20 cellular contexts compared by ENCODE assay signal in the genomic region with DNA sequence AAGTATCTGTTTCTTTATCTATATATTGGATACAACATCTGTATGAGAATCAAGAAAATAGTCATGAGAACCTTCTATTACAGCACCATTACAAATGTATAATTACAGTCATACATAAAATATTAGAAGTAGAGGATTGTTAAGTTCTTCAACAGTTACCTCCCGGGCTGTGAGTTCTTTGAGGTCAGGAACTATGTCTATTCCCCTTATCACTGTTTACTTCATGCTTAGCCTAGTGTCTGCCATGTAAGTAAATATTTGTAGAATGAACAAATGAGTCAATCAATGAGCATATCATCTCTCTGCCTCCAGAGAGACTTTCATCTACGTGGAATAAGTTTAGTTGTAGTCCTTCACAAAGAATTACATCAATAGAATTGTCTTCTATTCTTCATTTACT. TPM values are rescaled to one million over a fixed set of nuclear protein-coding genes. Genes with fewer than 3 reads are reported as not detected.
DNase-seq lines count a peak whose midpoint lies in the region; ATAC-seq, FAIRE-seq and TF ChIP-seq lines count a peak whose summit lies in the region.
"Had no signal": no experiment of that assay in that cellular context is flagged by ENCODE, and none has a peak within 500 bp of the region (broad histone marks: within the 10 kb centered on the region; RNA-seq: fewer than 3 reads in every experiment).

No MANE protein-coding gene starts in this region.

- no peak overlapping the region for H3K14ac ChIP-seq in trophoblast cell (ENCODE audit: low read length)

- no peak overlapping the region for H2BK120ac ChIP-seq in trophoblast cell (ENCODE audit: insufficient read depth, low read length, poor library complexity)

- ATAC-seq in HepG2 (no peak), GM18517 (IDR thresholded peaks at IDR 0.05; ENCODE audit: unreplicated experiment) (no peak)
- ATAC-seq: GM12878 had no signal

- H4K12ac ChIP-seq in trophoblast cell (ENCODE audit: low read depth, low read length) = no peak overlapping the region

- no peaks in the 10 kb centered on the region for H4K20me1 ChIP-seq in HepG2 (ENCODE audit: insufficient read depth, low read length)

- no peak overlapping the region for H3K18ac ChIP-seq in trophoblast cell (ENCODE audit: low read length)

- no peak for FAIRE-seq in bronchial epithelial cell (lab: Jason Lieb, UNC)
- no peak for FAIRE-seq in HepG2 (lab: Jason Lieb, UNC)
- FAIRE-seq: GM12878, H54 had no signal

- H3K4me1 ChIP-seq in HepG2 (ENCODE audit: insufficient read depth, low read length) = no peaks in the 10 kb centered on the region
- H3K4me1 ChIP-seq in trophoblast cell (ENCODE audit: control insufficient read depth in 1 of 2, insufficient read depth in 2 of 2, low read length in 2 of 2) = no peaks in the 10 kb centered on the region
- H3K4me1 ChIP-seq: HAP-1 had no signal

- H3K27ac ChIP-seq in HepG2 (ENCODE audit: extremely low read length, insufficient read depth, low read length) = no peak overlapping the region
- no peak overlapping the region for H3K27ac ChIP-seq in trophoblast cell (ENCODE audit: low read depth, low read length)

- H3K23ac ChIP-seq in trophoblast cell (ENCODE audit: low read length) = no peak overlapping the region

- no peak overlapping the region for H4K91ac ChIP-seq in trophoblast cell (ENCODE audit: low read depth, low read length)

- H2AFZ ChIP-seq in HepG2 (ENCODE audit: low read length) (no peak overlapping the region), trophoblast cell (ENCODE audit: insufficient read depth, low read length, poor library complexity) (no peak overlapping the region)

- POLR2A ChIA-PET in HepG2 (lab: Yijun Ruan, JAX) = no interaction called here

- no peaks in the 10 kb centered on the region for H3K79me2 ChIP-seq in HepG2 (ENCODE audit: insufficient read depth, low read length)
- H3K79me2 ChIP-seq in trophoblast cell (ENCODE audit: control insufficient read depth, insufficient read depth, low read length, poor library complexity) = no peaks in the 10 kb centered on the region

- H3K79me1 ChIP-seq in trophoblast cell (ENCODE audit: low read length) = no peaks in the 10 kb centered on the region

- CTCF ChIA-PET in HepG2 (lab: Yijun Ruan, JAX; ENCODE audit: low intra/inter-chr PET ratio, low total read pairs) = no interaction called here

- 4% methylated on average over 2 of the region's 2 CpGs for WGBS in HepG2 (ENCODE audit: low lambda C conversion rate)
- no CpG with 5 or more reads among the region's 2 CpGs for WGBS in trophoblast cell (ENCODE audit: extremely low coverage, insufficient coverage, insufficient read length)

- H3K36me3 ChIP-seq in bronchial epithelial cell (ENCODE audit: control insufficient read depth, insufficient read depth, low read length) (no peaks in the 10 kb centered on the region), HepG2 (replicated peaks in 1 of 2; ENCODE audit: control insufficient read depth in 1 of 2, insufficient read depth in 2 of 2, low read length in 2 of 2) (no peaks in the 10 kb centered on the region), trophoblast cell (ENCODE audit: control insufficient read depth in 1 of 2, insufficient read depth in 2 of 2, low read length in 2 of 2) (no peaks in the 10 kb centered on the region)
- H3K36me3 ChIP-seq: HAP-1 had no signal

- H2BK12ac ChIP-seq in trophoblast cell (ENCODE audit: low read length) = no peak overlapping the region

- TF ChIP-seq POLR2A in HepG2 (IDR thresholded peaks at IDR 0.05; ENCODE audit: insufficient read depth in 1 of 2, low read depth in 2 of 2, low read length in 2 of 2) = no peak

- intact Hi-C loops in HepG2 (cut with micrococcal nuclease; ENCODE audit: unreplicated experiment) = no loop called here

- DNase-seq in HuH-7.5 (ENCODE audit: low spot score) (peak; percentile 22), bronchial epithelial cell (ENCODE audit: low read depth) (peak; percentile 26), HepG2 (ENCODE audit: low spot score) (no peak), trophoblast cell (peak; percentile 56 to 70), HPDE6-E6E7 (ENCODE audit: extremely low spot score) (no peak), NCI-H2029 treated with DMSO at 0.1 percent for 48 hours (lab: John Stamatoyannopoulos, UW) (no peak), NCI-H2171 (lab: John Stamatoyannopoulos, UW) (no peak)
- DNase-seq: C1 segment of cervical spinal cord; Calu3; CD4-positive, alpha-beta memory T cell; COR-L47; DMS79; EL; GDM1; GOT3; HFFc6 had no signal

- TF ChIP-seq CTCF in bronchial epithelial cell (IDR thresholded peaks at IDR 0.05; ENCODE audit: insufficient read depth, low read length, severe bottlenecking) (no peak), HepG2 (CRISPR knock-in tag; IDR thresholded peaks at IDR 0.05) (no peak)

- H3K4ac ChIP-seq in trophoblast cell (ENCODE audit: low read depth, low read length) = no peak overlapping the region

- H2BK5ac ChIP-seq in trophoblast cell (ENCODE audit: low read depth, low read length, poor library complexity) = no peak overlapping the region

- no peak for TF ChIP-seq EP300 in HepG2 (IDR thresholded peaks at IDR 0.05; ENCODE audit: low read depth in 2 of 2, low read length in 2 of 2)
- TF ChIP-seq EP300 in HepG2 (CRISPR knock-in tag; IDR thresholded peaks at IDR 0.05; ENCODE audit: borderline replicate concordance) = no peak

- no TSS peak for BruUV-seq in HepG2 (replicated peaks; lab: Mats Ljungman, UMichigan)

- H3K27me3 ChIP-seq in bronchial epithelial cell (ENCODE audit: control insufficient read depth, insufficient read depth, low read length) (no peaks in the 10 kb centered on the region), HepG2 (ENCODE audit: control insufficient read depth in 1 of 2, insufficient read depth in 2 of 2, low read length in 2 of 2) (no peaks in the 10 kb centered on the region), trophoblast cell (ENCODE audit: insufficient read depth, low read length) (no peaks in the 10 kb centered on the region)

- TF ChIP-seq RAD21 in HepG2 (CRISPR knock-in tag; IDR thresholded peaks at IDR 0.05) = no peak

- H2AK5ac ChIP-seq in trophoblast cell (ENCODE audit: low read length) = no peak overlapping the region

- H3K4me3 ChIP-seq in bronchial epithelial cell (ENCODE audit: low read depth, low read length) (no peak overlapping the region), HepG2 (replicated peaks in 1 of 3; ENCODE audit: insufficient read depth in 1 of 3, low read depth in 2 of 3, low read length in 3 of 3) (no peak overlapping the region), trophoblast cell (ENCODE audit: low read depth, low read length) (no peak overlapping the region)
- H3K4me3 ChIP-seq: GM12878, HAP-1 had no signal

- H4K8ac ChIP-seq in trophoblast cell (ENCODE audit: low read depth, low read length) = no peak overlapping the region

- H3K4me2 ChIP-seq in HepG2 (ENCODE audit: low read depth, low read length) (no peak overlapping the region), trophoblast cell (ENCODE audit: low read length) (no peak overlapping the region)

- no peaks in the 10 kb centered on the region for H3K9me3 ChIP-seq in HepG2 (ENCODE audit: low read length)
- peaks cover 1% of the 10 kb centered on the region for H3K9me3 ChIP-seq in trophoblast cell (ENCODE audit: insufficient read depth, low read depth, low read length)
- H3K9me3 ChIP-seq: HAP-1 had no signal

- H3K9ac ChIP-seq in HepG2 (ENCODE audit: insufficient read depth, low read depth, low read length) (no peak overlapping the region), trophoblast cell (ENCODE audit: low read length) (no peak overlapping the region)

- in situ Hi-C loops in HepG2 (cut with HindIII; ENCODE audit: extremely low pct_ligation_motif_present, low pct_unique_long_range_greater_than_20kb) = no loop called here

RNA-seq across cellular contexts. Expression of gene PUS7L, which starts 47.2 kb away (rescaled TPM):
- 9.7 and 12.6 TPM in 2 replicates for total RNA-seq in bronchial epithelial cell
- total RNA-seq in HepG2 (2016; rRNA removed; fragmentation: Illumina TruSeq; extraction: Trizol) = 37.6 and 92.7 TPM in 2 replicates
- 2.4 and 3.7 TPM in 2 replicates for total RNA-seq in HepG2 (2016; cell fraction: cytosol; rRNA removed; fragmentation: Illumina TruSeq; extraction: Trizol; ENCODE audit: low read depth)
- total RNA-seq in HepG2 (2016; cell fraction: insoluble cytoplasmic fraction; rRNA removed; fragmentation: Illumina TruSeq; extraction: Trizol) = 36.1 and 88.7 TPM in 2 replicates
- total RNA-seq in HepG2 (2016; cell fraction: membrane; rRNA removed; fragmentation: Illumina TruSeq; extraction: Trizol) = 7.3 and 12.5 TPM in 2 replicates
- total RNA-seq in HepG2 (2016; cell fraction: nucleus; rRNA removed; fragmentation: Illumina TruSeq; extraction: Trizol) = 42.5 and 43.7 TPM in 2 replicates
- polyA plus RNA-seq in HepG2 (2011; rRNA removed) = 5.9 and 6.5 TPM in 2 replicates
- 1.8 and 3.3 TPM in 2 replicates for polyA plus RNA-seq in HepG2 (2011; cell fraction: cytosol; rRNA removed)
- polyA plus RNA-seq in HepG2 (2011; cell fraction: nucleus; rRNA removed) = 4.8 and 5.9 TPM in 2 replicates
- 4.2 and 7.6 TPM in 2 replicates for polyA plus RNA-seq in HepG2 (2012)
- polyA plus RNA-seq in HepG2 (2016; cell fraction: cytosol; fragmentation: Illumina TruSeq; extraction: Trizol; ENCODE audit: low read depth) = 0.45 and 0.97 TPM in 2 replicates
- polyA plus RNA-seq in HepG2 (2016; cell fraction: insoluble cytoplasmic fraction; fragmentation: Illumina TruSeq; extraction: Trizol; ENCODE audit: low read depth) = 16.9 and 17.6 TPM in 2 replicates
- polyA plus RNA-seq in HepG2 (2016; cell fraction: membrane; fragmentation: Illumina TruSeq; extraction: Trizol; ENCODE audit: low read depth) = 1.9 and 2.3 TPM in 2 replicates
- 13.4 and 13.5 TPM in 2 replicates for polyA plus RNA-seq in HepG2 (2016; cell fraction: nucleus; fragmentation: Illumina TruSeq; extraction: Trizol; ENCODE audit: insufficient read depth, low read depth)
- 11.6 and 18.1 TPM in 2 replicates for polyA minus RNA-seq in HepG2 (2011; rRNA and poly(A)+ RNA removed; ENCODE audit: low replicate concordance)
- polyA minus RNA-seq in HepG2 (2011; cell fraction: cytosol; rRNA and poly(A)+ RNA removed) = 9.5 and 12.3 TPM in 2 replicates
- 34.6 and 35.0 TPM in 2 replicates for polyA minus RNA-seq in HepG2 (2011; cell fraction: nucleus; rRNA and poly(A)+ RNA removed)
- polyA plus RNA-seq in trophoblast cell (2013) = 5.6 and 5.7 TPM in 2 replicates

RNA-seq across cellular contexts. Expression of gene IRAK4, which starts 47.4 kb away (rescaled TPM):
- total RNA-seq in bronchial epithelial cell (10.6 and 11.1 TPM in 2 replicates), HepG2 (2016; rRNA removed; fragmentation: Illumina TruSeq; extraction: Trizol) (7.1 and 8.4 TPM in 2 replicates)
- 2.5 and 3.7 TPM in 2 replicates for total RNA-seq in HepG2 (2016; cell fraction: cytosol; rRNA removed; fragmentation: Illumina TruSeq; extraction: Trizol; ENCODE audit: low read depth)
- 6.7 and 8.5 TPM in 2 replicates for total RNA-seq in HepG2 (2016; cell fraction: insoluble cytoplasmic fraction; rRNA removed; fragmentation: Illumina TruSeq; extraction: Trizol)
- 6.9 and 7.2 TPM in 2 replicates for total RNA-seq in HepG2 (2016; cell fraction: membrane; rRNA removed; fragmentation: Illumina TruSeq; extraction: Trizol)
- total RNA-seq in HepG2 (2016; cell fraction: nucleus; rRNA removed; fragmentation: Illumina TruSeq; extraction: Trizol) = 8.9 and 9.7 TPM in 2 replicates
- polyA plus RNA-seq in HepG2 (2011; rRNA removed) = 5.6 and 6.6 TPM in 2 replicates
- polyA plus RNA-seq in HepG2 (2011; cell fraction: cytosol; rRNA removed) = 1.2 and 2.2 TPM in 2 replicates
- polyA plus RNA-seq in HepG2 (2011; cell fraction: nucleus; rRNA removed) = 5.7 and 6.2 TPM in 2 replicates
- 3.4 and 3.9 TPM in 2 replicates for polyA plus RNA-seq in HepG2 (2012)
- polyA plus RNA-seq in HepG2 (2016; cell fraction: cytosol; fragmentation: Illumina TruSeq; extraction: Trizol; ENCODE audit: low read depth) = 1.3 and 1.7 TPM in 2 replicates
- polyA plus RNA-seq in HepG2 (2016; cell fraction: insoluble cytoplasmic fraction; fragmentation: Illumina TruSeq; extraction: Trizol; ENCODE audit: low read depth) = 5.2 and 6.3 TPM in 2 replicates
- polyA plus RNA-seq in HepG2 (2016; cell fraction: membrane; fragmentation: Illumina TruSeq; extraction: Trizol; ENCODE audit: low read depth) = 3.8 TPM in 2 replicates
- 11.0 and 13.1 TPM in 2 replicates for polyA plus RNA-seq in HepG2 (2016; cell fraction: nucleus; fragmentation: Illumina TruSeq; extraction: Trizol; ENCODE audit: insufficient read depth, low read depth)
- polyA minus RNA-seq in HepG2 (2011; rRNA and poly(A)+ RNA removed; ENCODE audit: low replicate concordance) = 2.1 and 3.3 TPM in 2 replicates
- polyA minus RNA-seq in HepG2 (2011; cell fraction: cytosol; rRNA and poly(A)+ RNA removed) = 2.8 and 4.5 TPM in 2 replicates
- 8.1 and 10.9 TPM in 2 replicates for polyA minus RNA-seq in HepG2 (2011; cell fraction: nucleus; rRNA and poly(A)+ RNA removed)
- 4.2 and 5.1 TPM in 2 replicates for polyA plus RNA-seq in trophoblast cell (2013)

Comparison
In these comparisons a context has a peak if more than half of its experiments do, and no peak if none do; other contexts are left out.
1. DNase-seq: peak in HuH-7.5 (single experiment), bronchial epithelial cell (single experiment) and trophoblast cell (2 of 2); none in HepG2 (single experiment), HPDE6-E6E7 (single experiment), NCI-H2029 treated with DMSO at 0.1 percent for 48 hours (single experiment) and NCI-H2171 (single experiment).